1 cellular context compared by ENCODE assay signal in the genomic region with DNA sequence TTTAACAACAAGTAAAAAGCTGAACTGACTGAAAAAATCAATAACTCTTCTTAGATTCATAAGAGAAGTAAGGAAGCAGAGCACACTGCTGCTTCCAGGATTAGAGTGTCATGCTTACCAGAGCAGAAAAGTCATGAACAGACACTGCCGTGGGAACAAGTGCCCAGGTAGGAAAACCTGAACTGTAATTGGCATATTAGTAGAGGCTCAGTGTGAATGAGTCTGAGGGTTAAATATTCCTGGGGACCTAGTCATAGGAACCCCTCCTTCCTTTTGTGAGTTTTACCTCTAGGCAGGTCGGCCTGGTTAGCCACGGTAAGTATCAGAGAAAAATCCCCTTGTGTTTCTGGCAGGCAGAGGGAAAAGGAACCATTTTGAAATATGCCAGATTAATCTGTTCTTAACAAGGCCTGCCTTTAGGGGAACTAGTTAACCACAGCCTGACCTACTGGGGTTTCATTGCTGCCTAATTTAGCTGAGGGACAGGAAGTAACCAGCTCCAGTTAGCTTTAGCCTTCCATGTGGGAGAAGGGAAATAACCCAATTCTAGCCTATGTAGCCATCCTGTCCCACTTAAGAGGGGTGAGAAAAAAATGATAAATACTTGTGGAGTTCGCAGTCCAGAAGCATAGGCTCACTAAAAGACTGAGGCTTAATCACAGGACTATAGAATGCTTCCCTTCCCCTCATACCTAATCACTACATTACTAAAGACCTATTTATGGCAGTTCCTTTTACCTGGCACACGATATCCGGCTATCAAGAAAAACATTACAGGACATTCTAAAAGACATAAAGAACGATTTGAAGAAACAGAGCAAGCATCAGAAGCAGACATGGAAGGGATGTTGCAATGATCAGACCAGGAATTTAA.
TF ChIP-seq lines count a peak whose summit lies in the region.

No MANE protein-coding gene starts in this region.

TF ChIP-seq in H1, 55 proteins besides CTCF, POLR2A, EP300 and RAD21:
- TF ChIP-seq CEBPB (IDR thresholded peaks at IDR 0.05; ENCODE audit: low read depth, low read length) (no peak), SAP30 (IDR thresholded peaks at IDR 0.05; ENCODE audit: insufficient read depth, insufficient replicate concordance, low read length) (no peak), TAF1 (IDR thresholded peaks at IDR 0.05; ENCODE audit: low read depth, low read length) (no peak), BACH1 (IDR thresholded peaks at IDR 0.05; ENCODE audit: low read length) (no peak), HDAC6 (IDR thresholded peaks at IDR 0.05; ENCODE audit: low read depth, low read length) (no peak), RBBP5 (IDR thresholded peaks at IDR 0.05; ENCODE audit: borderline replicate concordance, low read depth, low read length) (no peak), GABPA (IDR thresholded peaks at IDR 0.05; ENCODE audit: borderline replicate concordance, insufficient read depth, low read length) (no peak), HDAC2 (IDR thresholded peaks at IDR 0.05; ENCODE audit: borderline replicate concordance in 1 of 2, low read depth in 2 of 2, low read length in 2 of 2) (no peak), KDM1A (IDR thresholded peaks at IDR 0.05; ENCODE audit: borderline replicate concordance, low read length) (no peak), YY1 (IDR thresholded peaks at IDR 0.05; ENCODE audit: low read depth, low read length) (no peak), POLR2AphosphoS5 (IDR thresholded peaks at IDR 0.05; ENCODE audit: low read depth, low read length) (no peak), SIRT6 (IDR thresholded peaks at IDR 0.05; ENCODE audit: low read length) (no peak)
- TF ChIP-seq, protein P1, sequence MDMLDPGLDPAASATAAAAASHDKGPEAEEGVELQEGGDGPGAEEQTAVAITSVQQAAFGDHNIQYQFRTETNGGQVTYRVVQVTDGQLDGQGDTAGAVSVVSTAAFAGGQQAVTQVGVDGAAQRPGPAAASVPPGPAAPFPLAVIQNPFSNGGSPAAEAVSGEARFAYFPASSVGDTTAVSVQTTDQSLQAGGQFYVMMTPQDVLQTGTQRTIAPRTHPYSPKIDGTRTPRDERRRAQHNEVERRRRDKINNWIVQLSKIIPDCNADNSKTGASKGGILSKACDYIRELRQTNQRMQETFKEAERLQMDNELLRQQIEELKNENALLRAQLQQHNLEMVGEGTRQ (IDR thresholded peaks at IDR 0.05; ENCODE audit: low read length), result no peak
